Comparison of ENCODE assay signal across 2 cellular contexts in the genomic region with DNA sequence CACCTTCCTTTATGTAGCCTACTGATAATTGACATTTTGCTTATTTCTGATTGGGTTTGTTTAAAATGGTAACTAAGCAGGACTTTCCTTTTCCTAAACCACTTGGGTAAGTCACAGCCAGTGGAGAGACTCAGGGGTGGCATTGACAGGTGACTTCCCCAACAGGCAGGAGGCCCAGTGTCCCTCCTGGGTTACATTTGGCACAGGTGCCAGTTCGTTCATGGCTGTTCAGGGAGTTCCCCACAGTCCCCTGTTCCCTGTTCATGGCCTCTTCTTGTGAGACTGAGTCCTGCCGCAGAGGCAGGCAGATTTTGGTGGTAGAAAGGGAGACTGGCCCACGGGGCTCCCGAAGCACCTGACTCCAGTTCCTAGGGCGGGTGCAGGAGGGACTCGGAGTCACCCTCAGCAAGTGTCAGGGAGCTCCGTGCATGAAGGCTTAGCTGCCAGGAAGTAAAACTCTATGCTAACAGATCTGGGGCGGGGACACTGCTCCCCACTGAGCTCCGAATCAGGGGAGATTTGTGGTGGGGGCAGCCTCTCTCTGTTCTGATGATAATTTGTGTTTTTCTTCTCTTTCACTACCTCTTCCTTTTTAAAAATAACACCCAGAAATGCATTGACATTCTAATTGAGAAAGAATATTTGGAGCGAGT.
A peak's percentile ranks its signal among the peaks of the same experiment; 100 is the strongest.
TF ChIP-seq lines count a peak whose summit lies in the region.

No MANE protein-coding gene starts in this region.

TF ChIP-seq in GM23338, 12 proteins besides CTCF, POLR2A, EP300 and RAD21 (continues in another document):
- TF ChIP-seq ZNF331 (CRISPR knock-in tag; IDR thresholded peaks at IDR 0.05; ENCODE audit: low read depth), result no peak
- TF ChIP-seq JUNB (IDR thresholded peaks at IDR 0.05; ENCODE audit: unreplicated experiment), result no peak
- TF ChIP-seq, protein P1, sequence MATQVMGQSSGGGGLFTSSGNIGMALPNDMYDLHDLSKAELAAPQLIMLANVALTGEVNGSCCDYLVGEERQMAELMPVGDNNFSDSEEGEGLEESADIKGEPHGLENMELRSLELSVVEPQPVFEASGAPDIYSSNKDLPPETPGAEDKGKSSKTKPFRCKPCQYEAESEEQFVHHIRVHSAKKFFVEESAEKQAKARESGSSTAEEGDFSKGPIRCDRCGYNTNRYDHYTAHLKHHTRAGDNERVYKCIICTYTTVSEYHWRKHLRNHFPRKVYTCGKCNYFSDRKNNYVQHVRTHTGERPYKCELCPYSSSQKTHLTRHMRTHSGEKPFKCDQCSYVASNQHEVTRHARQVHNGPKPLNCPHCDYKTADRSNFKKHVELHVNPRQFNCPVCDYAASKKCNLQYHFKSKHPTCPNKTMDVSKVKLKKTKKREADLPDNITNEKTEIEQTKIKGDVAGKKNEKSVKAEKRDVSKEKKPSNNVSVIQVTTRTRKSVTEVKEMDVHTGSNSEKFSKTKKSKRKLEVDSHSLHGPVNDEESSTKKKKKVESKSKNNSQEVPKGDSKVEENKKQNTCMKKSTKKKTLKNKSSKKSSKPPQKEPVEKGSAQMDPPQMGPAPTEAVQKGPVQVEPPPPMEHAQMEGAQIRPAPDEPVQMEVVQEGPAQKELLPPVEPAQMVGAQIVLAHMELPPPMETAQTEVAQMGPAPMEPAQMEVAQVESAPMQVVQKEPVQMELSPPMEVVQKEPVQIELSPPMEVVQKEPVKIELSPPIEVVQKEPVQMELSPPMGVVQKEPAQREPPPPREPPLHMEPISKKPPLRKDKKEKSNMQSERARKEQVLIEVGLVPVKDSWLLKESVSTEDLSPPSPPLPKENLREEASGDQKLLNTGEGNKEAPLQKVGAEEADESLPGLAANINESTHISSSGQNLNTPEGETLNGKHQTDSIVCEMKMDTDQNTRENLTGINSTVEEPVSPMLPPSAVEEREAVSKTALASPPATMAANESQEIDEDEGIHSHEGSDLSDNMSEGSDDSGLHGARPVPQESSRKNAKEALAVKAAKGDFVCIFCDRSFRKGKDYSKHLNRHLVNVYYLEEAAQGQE (IDR thresholded peaks at IDR 0.05; ENCODE audit: unreplicated experiment), result no peak
- TF ChIP-seq STAT1 (IDR thresholded peaks at IDR 0.05; ENCODE audit: unreplicated experiment), result no peak
- no peak for TF ChIP-seq CREB1 (CRISPR knock-in tag; IDR thresholded peaks at IDR 0.05; ENCODE audit: low read depth)
- no peak for TF ChIP-seq NANOG (IDR thresholded peaks at IDR 0.05; ENCODE audit: borderline replicate concordance)
- TF ChIP-seq EZH2phosphoT487 (IDR thresholded peaks at IDR 0.05; ENCODE audit: unreplicated experiment), result no peak
- no peak for TF ChIP-seq ZNF114 (CRISPR knock-in tag; IDR thresholded peaks at IDR 0.05)
- TF ChIP-seq, protein P2, sequence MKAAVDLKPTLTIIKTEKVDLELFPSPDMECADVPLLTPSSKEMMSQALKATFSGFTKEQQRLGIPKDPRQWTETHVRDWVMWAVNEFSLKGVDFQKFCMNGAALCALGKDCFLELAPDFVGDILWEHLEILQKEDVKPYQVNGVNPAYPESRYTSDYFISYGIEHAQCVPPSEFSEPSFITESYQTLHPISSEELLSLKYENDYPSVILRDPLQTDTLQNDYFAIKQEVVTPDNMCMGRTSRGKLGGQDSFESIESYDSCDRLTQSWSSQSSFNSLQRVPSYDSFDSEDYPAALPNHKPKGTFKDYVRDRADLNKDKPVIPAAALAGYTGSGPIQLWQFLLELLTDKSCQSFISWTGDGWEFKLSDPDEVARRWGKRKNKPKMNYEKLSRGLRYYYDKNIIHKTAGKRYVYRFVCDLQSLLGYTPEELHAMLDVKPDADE (IDR thresholded peaks at IDR 0.05), result no peak

TF ChIP-seq in WTC11, 78 proteins besides CTCF, POLR2A, EP300 and RAD21:
- TF ChIP-seq ZNF396 (CRISPR knock-in tag; IDR thresholded peaks at IDR 0.05; ENCODE audit: borderline replicate concordance) (no peak), ETV6 (CRISPR knock-in tag; IDR thresholded peaks at IDR 0.05) (peak; percentile 58; the same call in 1 of the 2 replicates)
- TF ChIP-seq, protein P3, sequence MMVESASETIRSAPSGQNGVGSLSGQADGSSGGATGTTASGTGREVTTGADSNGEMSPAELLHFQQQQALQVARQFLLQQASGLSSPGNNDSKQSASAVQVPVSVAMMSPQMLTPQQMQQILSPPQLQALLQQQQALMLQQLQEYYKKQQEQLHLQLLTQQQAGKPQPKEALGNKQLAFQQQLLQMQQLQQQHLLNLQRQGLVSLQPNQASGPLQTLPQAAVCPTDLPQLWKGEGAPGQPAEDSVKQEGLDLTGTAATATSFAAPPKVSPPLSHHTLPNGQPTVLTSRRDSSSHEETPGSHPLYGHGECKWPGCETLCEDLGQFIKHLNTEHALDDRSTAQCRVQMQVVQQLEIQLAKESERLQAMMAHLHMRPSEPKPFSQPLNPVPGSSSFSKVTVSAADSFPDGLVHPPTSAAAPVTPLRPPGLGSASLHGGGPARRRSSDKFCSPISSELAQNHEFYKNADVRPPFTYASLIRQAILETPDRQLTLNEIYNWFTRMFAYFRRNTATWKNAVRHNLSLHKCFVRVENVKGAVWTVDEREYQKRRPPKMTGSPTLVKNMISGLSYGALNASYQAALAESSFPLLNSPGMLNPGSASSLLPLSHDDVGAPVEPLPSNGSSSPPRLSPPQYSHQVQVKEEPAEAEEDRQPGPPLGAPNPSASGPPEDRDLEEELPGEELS (CRISPR knock-in tag; IDR thresholded peaks at IDR 0.05), result peak; percentile 29; the same call in 1 of the 2 replicates
- TF ChIP-seq, protein P4, sequence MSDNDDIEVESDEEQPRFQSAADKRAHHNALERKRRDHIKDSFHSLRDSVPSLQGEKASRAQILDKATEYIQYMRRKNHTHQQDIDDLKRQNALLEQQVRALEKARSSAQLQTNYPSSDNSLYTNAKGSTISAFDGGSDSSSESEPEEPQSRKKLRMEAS (CRISPR knock-in tag; IDR thresholded peaks at IDR 0.05), result peak; percentile 49; the same call in 1 of the 2 replicates
